In genomic region chr16:55760665-55761035, GRCh38 we compare ENCODE assay signal across 1 cellular context.
TF ChIP-seq lines count a peak whose summit lies in the region.

No MANE protein-coding gene starts in this region.

TF ChIP-seq in HepG2, 621 proteins besides CTCF, POLR2A, EP300 and RAD21 (continued from another document and continues in another):
- TF ChIP-seq ZHX2 (IDR thresholded peaks at IDR 0.05; ENCODE audit: low read depth) (no peak), ZHX2 (CRISPR knock-in tag; IDR thresholded peaks at IDR 0.05; ENCODE audit: borderline replicate concordance) (no peak), PHF20 (CRISPR knock-in tag; IDR thresholded peaks at IDR 0.05) (0 out of 2 replicates have a peak, but pooled peaks have one; percentile 29), PCBP1 (IDR thresholded peaks at IDR 0.05; ENCODE audit: borderline replicate concordance, low read depth, low read length) (no peak), ZNF296 (CRISPR knock-in tag; conservative IDR thresholded peaks at IDR 0.05) (no peak), ZFP91 (CRISPR knock-in tag; IDR thresholded peaks at IDR 0.05; ENCODE audit: borderline replicate concordance) (peak; percentile 25; the same call in 1 of the 2 replicates), ZNF276 (CRISPR knock-in tag; IDR thresholded peaks at IDR 0.05; ENCODE audit: low read depth) (no peak), ZNF576 (CRISPR knock-in tag; IDR thresholded peaks at IDR 0.05) (no peak), SPEN (CRISPR knock-in tag; IDR thresholded peaks at IDR 0.05; ENCODE audit: low read depth) (peak; percentile 24; the same call in 1 of the 2 replicates), FOXP1 (IDR thresholded peaks at IDR 0.05) (no peak), FOXP1 (CRISPR knock-in tag; IDR thresholded peaks at IDR 0.05) (no peak), HNF4G (IDR thresholded peaks at IDR 0.05; ENCODE audit: borderline replicate concordance, low read depth, low read length) (no peak), HNF4G (CRISPR knock-in tag; IDR thresholded peaks at IDR 0.05; ENCODE audit: borderline replicate concordance, low read depth) (no peak), ZSCAN12 (CRISPR knock-in tag; IDR thresholded peaks at IDR 0.05) (no peak), TEAD2 (CRISPR knock-in tag; IDR thresholded peaks at IDR 0.05) (no peak), GLMP (CRISPR knock-in tag; IDR thresholded peaks at IDR 0.05; ENCODE audit: borderline replicate concordance) (no peak), RBM39 (IDR thresholded peaks at IDR 0.05; ENCODE audit: low read depth, low read length, poor library complexity, severe bottlenecking) (peak; percentile 52), SP1 (IDR thresholded peaks at IDR 0.05) (no peak), SP1 (CRISPR knock-in tag; IDR thresholded peaks at IDR 0.05) (peak; percentile 1; the same call in 1 of the 2 replicates), ZNF597 (CRISPR knock-in tag; IDR thresholded peaks at IDR 0.05) (no peak), KAT7 (CRISPR knock-in tag; IDR thresholded peaks at IDR 0.05; ENCODE audit: borderline replicate concordance) (no peak), ARID4A (CRISPR knock-in tag; IDR thresholded peaks at IDR 0.05; ENCODE audit: borderline replicate concordance) (peak; percentile 21; the same call in 1 of the 2 replicates), HHEX (CRISPR knock-in tag; IDR thresholded peaks at IDR 0.05) (no peak), ZNF557 (CRISPR knock-in tag; IDR thresholded peaks at IDR 0.05) (no peak), MIER2 (CRISPR knock-in tag; IDR thresholded peaks at IDR 0.05) (no peak), ZBTB25 (CRISPR knock-in tag; IDR thresholded peaks at IDR 0.05) (no peak), ISL2 (CRISPR knock-in tag; IDR thresholded peaks at IDR 0.05) (no peak), AKAP8 (CRISPR knock-in tag; IDR thresholded peaks at IDR 0.05) (no peak), ZNF749 (CRISPR knock-in tag; IDR thresholded peaks at IDR 0.05; ENCODE audit: borderline replicate concordance) (no peak), SKIL (CRISPR knock-in tag; IDR thresholded peaks at IDR 0.05; ENCODE audit: borderline replicate concordance) (no peak), SRF (IDR thresholded peaks at IDR 0.05; ENCODE audit: low read depth, low read length) (no peak), GATAD1 (CRISPR knock-in tag; IDR thresholded peaks at IDR 0.05) (0 out of 2 replicates have a peak, but pooled peaks have one; percentile 6), STAT6 (CRISPR knock-in tag; IDR thresholded peaks at IDR 0.05; ENCODE audit: borderline replicate concordance) (no peak), SIX4 (CRISPR knock-in tag; IDR thresholded peaks at IDR 0.05) (no peak), ZFY (CRISPR knock-in tag; IDR thresholded peaks at IDR 0.05) (0 out of 2 replicates have a peak, but pooled peaks have one; percentile 10), CBX2 (IDR thresholded peaks at IDR 0.05; ENCODE audit: low read depth, low read length) (no peak), CBX2 (CRISPR knock-in tag; IDR thresholded peaks at IDR 0.05; ENCODE audit: low read depth) (no peak), ZNF713 (CRISPR knock-in tag; IDR thresholded peaks at IDR 0.05) (no peak)
